Comparison of ENCODE assay signal across 11 cellular contexts in genomic region chr17:42399948-42400843, GRCh38. TPM values are rescaled to one million over a fixed set of nuclear protein-coding genes. Genes with fewer than 3 reads are reported as not detected.
DNase-seq lines count a peak whose midpoint lies in the region; ATAC-seq and TF ChIP-seq lines count a peak whose summit lies in the region.
"Had no signal": no experiment of that assay in that cellular context is flagged by ENCODE, and none has a peak within 500 bp of the region (broad histone marks: within the 10 kb centered on the region; RNA-seq: fewer than 3 reads in every experiment).

No MANE protein-coding gene starts in this region.

- peaks cover 43% of the 10 kb centered on the region for H3K4me1 Mint-ChIP-seq in WTC11

- H3K4me3 ChIP-seq in right atrium auricular region, result no peak overlapping the region
- no peak overlapping the region for H3K4me3 ChIP-seq in liver (ENCODE audit: low read depth in 1 of 3, low read length in 3 of 3)
- no peak overlapping the region for H3K4me3 ChIP-seq in tibial artery
- H3K4me3 ChIP-seq: spleen had no signal

- no peak overlapping the region for H3K4me3 Mint-ChIP-seq in WTC11

- TF ChIP-seq CTCF in right atrium auricular region (IDR thresholded peaks at IDR 0.05) (no peak), WTC11 (IDR thresholded peaks at IDR 0.05) (no peak), liver (IDR thresholded peaks at IDR 0.05; ENCODE audit: low read depth, low read length, missing input control) (no peak), tibial artery (IDR thresholded peaks at IDR 0.05) (no peak)

- intact Hi-C loops in left cardiac atrium (cut with DNase I), result no loop called here
- intact Hi-C loops in tibial artery (cut with DNase I; ENCODE audit: low total_unique reads), result no loop called here

- H3K27me3 Mint-ChIP-seq in WTC11 (ENCODE audit: low read depth), result no peaks in the 10 kb centered on the region; the same call in 1 of the 2 replicates

- H3K9me3 Mint-ChIP-seq in WTC11, result no peaks in the 10 kb centered on the region

- H3K36me3 ChIP-seq in right atrium auricular region (peaks cover 33% of the 10 kb centered on the region), liver (ENCODE audit: control insufficient read depth in 4 of 4, insufficient read depth in 3 of 4, low read depth in 1 of 4, low read length in 3 of 4) (no peaks in the 10 kb centered on the region), tibial artery (peaks cover 16 to 33% (median 28%) of the 10 kb centered on the region in 3 donors)

- TF ChIP-seq RAD21 in liver (IDR thresholded peaks at IDR 0.05), result peak in 1 of 2 donors; percentile 21

- H3K27ac Mint-ChIP-seq in WTC11, result peak overlapping the region; percentile 96

- CTCF ChIA-PET in WTC11 (lab: Charles Lee), result interaction anchor here (0.6 to 2.3 kb wide), 15 partner anchors 12 to 376 kb away, joined by 3 to 14 read pairs (median 4); partner anchors contain the start of genes CAVIN1 and STAT3

- H3K4me1 ChIP-seq in right atrium auricular region, result peaks cover 0 to 34% of the 10 kb centered on the region in 2 donors
- peaks cover 0 to 4% (median 1%) of the 10 kb centered on the region in 4 donors for H3K4me1 ChIP-seq in liver (ENCODE audit: control insufficient read depth in 4 of 4, insufficient read depth in 4 of 4, low read length in 3 of 4)
- peaks cover 0 to 50% (median 27%) of the 10 kb centered on the region in 4 donors for H3K4me1 ChIP-seq in tibial artery

- H3K9ac ChIP-seq in liver (ENCODE audit: low read depth in 1 of 2, low read length in 2 of 2), result no peak overlapping the region

- 76% methylated on average over 6 of the region's 6 CpGs for WGBS in liver

- H3K27me3 ChIP-seq in right atrium auricular region, result no peaks in the 10 kb centered on the region
- no peaks in the 10 kb centered on the region for H3K27me3 ChIP-seq in liver (ENCODE audit: control insufficient read depth in 4 of 4, insufficient read depth in 4 of 4, low read length in 3 of 4)
- H3K27me3 ChIP-seq in tibial artery, result no peaks in the 10 kb centered on the region
- H3K27me3 ChIP-seq: spleen had no signal

- H3K27ac ChIP-seq in right atrium auricular region (peak overlapping the region; percentile 1 to 40), liver (ENCODE audit: low read depth in 1 of 2, low read length in 2 of 2) (no peak overlapping the region), tibial artery (peak overlapping the region; percentile 22 to 100)

- POLR2A ChIA-PET in WTC11 (lab: Charles Lee), result interaction anchor here (1.5 kb wide), 1 partner anchor 12 kb away, joined by 5 read pairs; the partner anchor contains the start of gene STAT3

- DNase-seq in right atrium auricular region (ENCODE audit: low spot score), result no peak
- no peak for DNase-seq in left cardiac atrium
- no peak for DNase-seq in WTC11 (ENCODE audit: low spot score)
- DNase-seq in tibial artery, result no peak
- DNase-seq in effector CD4-positive, alpha-beta T cell, result no peak
- no peak for DNase-seq in stimulated activated CD4-positive, alpha-beta T cell treated with anti-CD3 and anti-CD28 coated beads, Interleukin-2, amount 100 ng/mL, for 24 hours
- no peak for DNase-seq in NCI-H69 (lab: John Stamatoyannopoulos, UW)
- DNase-seq: hypothalamus, NCI-H1417, spleen had no signal

- no peaks in the 10 kb centered on the region for H3K36me3 Mint-ChIP-seq in WTC11

- ATAC-seq in left cardiac atrium (no peak), WTC11 (peak; percentile 73)

- no peaks in the 10 kb centered on the region for H3K9me3 ChIP-seq in right atrium auricular region
- no peaks in the 10 kb centered on the region for H3K9me3 ChIP-seq in liver (ENCODE audit: control insufficient read depth in 4 of 4, low read length in 3 of 4)
- H3K9me3 ChIP-seq in tibial artery, result no peaks in the 10 kb centered on the region
- H3K9me3 ChIP-seq: spleen had no signal

TF ChIP-seq in WTC11, 78 proteins besides CTCF, POLR2A, EP300 and RAD21:
- TF ChIP-seq HMGXB4 (CRISPR knock-in tag; IDR thresholded peaks at IDR 0.05), result no peak
- no peak for TF ChIP-seq ZNF317 (CRISPR knock-in tag; IDR thresholded peaks at IDR 0.05; ENCODE audit: borderline replicate concordance, low read depth)
- no peak for TF ChIP-seq ZNF219 (CRISPR knock-in tag; IDR thresholded peaks at IDR 0.05; ENCODE audit: borderline replicate concordance)
- peak; percentile 51; the same call in 1 of the 2 replicates for TF ChIP-seq USF2 (CRISPR knock-in tag; IDR thresholded peaks at IDR 0.05)

TF ChIP-seq in liver, 16 proteins besides CTCF, POLR2A, EP300 and RAD21:
- TF ChIP-seq, protein P1, sequence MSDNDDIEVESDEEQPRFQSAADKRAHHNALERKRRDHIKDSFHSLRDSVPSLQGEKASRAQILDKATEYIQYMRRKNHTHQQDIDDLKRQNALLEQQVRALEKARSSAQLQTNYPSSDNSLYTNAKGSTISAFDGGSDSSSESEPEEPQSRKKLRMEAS (IDR thresholded peaks at IDR 0.05), result no peak
- TF ChIP-seq RXRA (IDR thresholded peaks at IDR 0.05) (peak; percentile 4 to 19), JUND (IDR thresholded peaks at IDR 0.05) (no peak), HNF4A (conservative IDR thresholded peaks at IDR 0.05) (peak; percentile 82 to 87), HNF4G (IDR thresholded peaks at IDR 0.05) (peak; percentile 60)

RNA-seq across cellular contexts. Expression of gene STAT3, which starts 12.0 kb away (rescaled TPM):
- 100 to 1,000 TPM; 105 to 150 TPM for total RNA-seq in right atrium auricular region
- 100 to 1,000 TPM; 106 to 241 TPM for total RNA-seq in left cardiac atrium
- 74.4 to 98.0 TPM (median 74.9 TPM) in 3 replicates for total RNA-seq in WTC11 (2021)
- total RNA-seq in liver, result 100 to 1,000 TPM in 1 of 2 donors, 10 to 100 TPM in 1; 68.7 to 301 TPM
- polyA plus RNA-seq in liver, result 100 to 1,000 TPM; 104 to 123 TPM

RNA-seq across cellular contexts. Expression of gene CAVIN1, which starts 22.9 kb away (rescaled TPM):
- total RNA-seq in right atrium auricular region (100 to 1,000 TPM; 202 to 348 TPM), left cardiac atrium (100 to 1,000 TPM; 258 to 297 TPM), WTC11 (2021) (24.6 to 28.4 TPM (median 27.8 TPM) in 3 replicates), liver (10 to 100 TPM in 1 of 2 donors, 1 to 10 TPM in 1; 6.7 to 22.2 TPM)
- 10 to 100 TPM in 1 of 2 donors, 1 to 10 TPM in 1; 6.5 to 27.0 TPM for polyA plus RNA-seq in liver

RNA-seq across cellular contexts. Expression of gene ATP6V0A1, which starts 58.5 kb away (rescaled TPM):
- total RNA-seq in right atrium auricular region, result 10 to 100 TPM; 38.9 to 67.5 TPM
- total RNA-seq in left cardiac atrium, result 10 to 100 TPM; 40.3 to 55.4 TPM
- total RNA-seq in WTC11 (2021), result 49.7 to 55.2 TPM (median 50.9 TPM) in 3 replicates
- total RNA-seq in liver, result 10 to 100 TPM; 52.5 to 94.6 TPM
- polyA plus RNA-seq in liver, result 10 to 100 TPM; 31.5 to 37.9 TPM

Comparison
In these comparisons a context has a peak if more than half of its experiments do, and no peak if none do; other contexts are left out.
1. H3K27ac ChIP-seq: peak in right atrium auricular region (2 of 2) and tibial artery (2 of 2); none in liver (0 of 2).